ENCODE assay signal across 28 cellular contexts in the genomic region with DNA sequence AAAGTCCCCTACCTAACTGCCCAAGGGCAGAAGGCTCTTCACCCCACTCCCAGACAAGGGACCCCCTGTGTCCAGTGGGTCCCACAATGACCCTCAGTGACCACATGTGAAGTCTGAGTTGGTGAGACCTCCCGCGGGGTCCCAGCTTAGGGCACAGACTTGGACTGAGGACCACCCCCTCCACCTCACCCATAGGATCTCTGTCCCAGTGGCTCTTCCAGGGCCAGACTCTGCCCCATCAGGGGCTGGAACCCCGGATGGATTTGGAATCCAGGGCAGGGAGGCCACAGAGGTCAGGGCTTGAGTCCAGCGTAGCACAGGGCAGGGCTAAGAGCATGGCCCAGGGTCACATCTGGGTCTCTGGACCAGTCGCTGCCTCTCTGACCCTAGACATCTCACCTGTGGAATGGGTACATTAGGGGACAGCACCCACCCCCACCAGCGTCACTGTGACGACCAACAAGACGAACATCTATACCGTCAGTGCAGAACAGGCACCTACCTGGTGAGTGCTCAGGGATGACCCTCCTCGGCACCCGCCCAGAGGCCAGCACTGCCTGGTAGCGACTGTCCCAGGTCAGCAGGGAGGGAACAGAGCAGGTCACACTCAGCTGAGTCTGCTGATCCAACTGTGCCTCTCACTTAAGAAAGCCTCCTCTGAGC. TPM values are rescaled to one million over a fixed set of nuclear protein-coding genes. Genes with fewer than 3 reads are reported as not detected.
A peak's percentile ranks its signal among the peaks of the same experiment; 100 is the strongest.
DNase-seq lines count a peak whose midpoint lies in the region; ATAC-seq and TF ChIP-seq lines count a peak whose summit lies in the region.
"Had no signal": no experiment of that assay in that cellular context is flagged by ENCODE, and none has a peak within 500 bp of the region (broad histone marks: within the 10 kb centered on the region; RNA-seq: fewer than 3 reads in every experiment).

No MANE protein-coding gene starts in this region.

- peak; percentile 1 for DNase-seq in D341Med (ENCODE audit: low spot score)
- DNase-seq in H7 = peak; percentile 16
- peak; percentile 11 to 61 for DNase-seq in left lung
- DNase-seq in spleen = peak; percentile 71
- DNase-seq in medulla oblongata (ENCODE audit: extremely low spot score) = no peak
- DNase-seq in H9 = no peak
- DNase-seq: activated CD4-positive, alpha-beta T cell treated with anti-CD3 and anti-CD28 coated beads for 48 hours; activated CD8-positive, alpha-beta memory T cell treated with anti-CD3 and anti-CD28 coated beads for 24 hours; activated T-cell treated with anti-CD3 and anti-CD28 coated beads, Interleukin-2, amount 50 U/mL, for 24 hours; DMS79 treated with DMSO at 0.1 percent for 48 hours; effector CD8-positive, alpha-beta T cell; glutamatergic neuron; MM.1S; NCI-H2081 treated with DMSO at 0.1 percent for 48 hours; NCI-H446; NCI-H82 had no signal

- H3K27me3 ChIP-seq in H7 (ENCODE audit: control insufficient read depth, insufficient read depth, low read length) (no peaks in the 10 kb centered on the region), left lung (no peaks in the 10 kb centered on the region), spleen (replicated peaks in 1 of 7) (peaks cover 0 to 8% (median 0%) of the 10 kb centered on the region in 7 donors), H9 (ENCODE audit: insufficient read depth, low read length) (no peaks in the 10 kb centered on the region)
- H3K27me3 ChIP-seq: upper lobe of left lung had no signal

- no peak overlapping the region for H2BK120ac ChIP-seq in H9 (ENCODE audit: low read depth, low read length, poor library complexity, severe bottlenecking)

- no peak overlapping the region for H3K4ac ChIP-seq in H9 (ENCODE audit: low read depth, low read length)

- H3K9me3 Mint-ChIP-seq in H9 = peaks cover 0 to 2% of the 10 kb centered on the region in 2 experiments; a peak in 1 of 5 replicates
- H3K9me3 Mint-ChIP-seq: activated T-cell treated with anti-CD3 and anti-CD28 coated beads, Interleukin-2, amount 50 U/mL, for 24 hours; neural crest cell had no signal

- no peak overlapping the region for H2AK5ac ChIP-seq in H9 (ENCODE audit: insufficient read length, low read length)

- no peak for TF ChIP-seq POLR2A in spleen (IDR thresholded peaks at IDR 0.05)

- no peak overlapping the region for H3T11ph ChIP-seq in H9 (ENCODE audit: low read length)

- H4K5ac ChIP-seq in H9 (ENCODE audit: insufficient read length, low read depth, low read length) = no peak overlapping the region

- TF ChIP-seq CTCF in left lung (IDR thresholded peaks at IDR 0.05) (no peak), spleen (IDR thresholded peaks at IDR 0.05 in 8 of 11, conservative IDR thresholded peaks at IDR 0.05 in 3 of 11) (no peak), H9 (conservative IDR thresholded peaks at IDR 0.05) (no peak)

- intact Hi-C loops in left lung (cut with DNase I) = no loop called here
- intact Hi-C loops in spleen (cut with DNase I; ENCODE audit: low total_unique reads) = no loop called here

- no peak overlapping the region for H3K27ac Mint-ChIP-seq in H9
- H3K27ac Mint-ChIP-seq: activated T-cell treated with anti-CD3 and anti-CD28 coated beads, Interleukin-2, amount 50 U/mL, for 24 hours had no signal

- no peaks in the 10 kb centered on the region for H3K79me2 ChIP-seq in H9 (ENCODE audit: insufficient read depth, low read length)

- no peaks in the 10 kb centered on the region for H4K20me1 ChIP-seq in H9 (ENCODE audit: control insufficient read depth, insufficient read depth, insufficient read length)

- WGBS in spleen, 5 donors = 85 to 95% (median 91%) methylated on average over 3 to 12 of the region's 12 CpGs
- WGBS in H9 (ENCODE audit: extremely low coverage, insufficient read length, low lambda C conversion rate) = no CpG with 5 or more reads among the region's 12 CpGs

- no peaks in the 10 kb centered on the region for H3K36me3 Mint-ChIP-seq in H9 (ENCODE audit: insufficient read depth in 1 of 3, low read depth in 3 of 3)

- H3K9me3 ChIP-seq in left lung = no peaks in the 10 kb centered on the region
- no peaks in the 10 kb centered on the region for H3K9me3 ChIP-seq in spleen
- H3K9me3 ChIP-seq in H9 (ENCODE audit: control insufficient read depth, low read depth, low read length) = no peaks in the 10 kb centered on the region
- H3K9me3 ChIP-seq: prostate gland, upper lobe of left lung had no signal

- H3K36me3 ChIP-seq in H7 (replicated peaks; ENCODE audit: control insufficient read depth, insufficient read depth, low read length) (no peaks in the 10 kb centered on the region), left lung (no peaks in the 10 kb centered on the region), spleen (peaks cover 0 to 11% (median 0%) of the 10 kb centered on the region in 6 donors)
- H3K36me3 ChIP-seq: prostate gland, upper lobe of left lung had no signal

- H2BK20ac ChIP-seq in H9 (ENCODE audit: low read depth, low read length, poor library complexity, severe bottlenecking) = no peak overlapping the region

- H3K27me3 Mint-ChIP-seq in H9 (ENCODE audit: low read depth) = peaks cover 1% of the 10 kb centered on the region; the same call in 1 of the 2 replicates
- H3K27me3 Mint-ChIP-seq: activated T-cell treated with anti-CD3 and anti-CD28 coated beads, Interleukin-2, amount 50 U/mL, for 24 hours had no signal

- H4K91ac ChIP-seq in H9 (ENCODE audit: insufficient read length, low read depth, low read length) = no peak overlapping the region

- H3K79me1 ChIP-seq in H9 (ENCODE audit: insufficient read depth, low read depth, low read length, poor library complexity, severe bottlenecking) = no peaks in the 10 kb centered on the region

- H3K4me1 ChIP-seq in left lung = no peaks in the 10 kb centered on the region
- H3K4me1 ChIP-seq in spleen = no peaks in the 10 kb centered on the region
- no peaks in the 10 kb centered on the region; the same call in 1 of the 2 replicates for H3K4me1 ChIP-seq in H9 (ENCODE audit: insufficient read depth, low read length)
- H3K4me1 ChIP-seq: prostate gland, upper lobe of left lung had no signal

- no peak overlapping the region for H2BK5ac ChIP-seq in H9 (ENCODE audit: insufficient read length, low read length)

- H2BK15ac ChIP-seq in H9 (ENCODE audit: low read depth, low read length) = no peak overlapping the region

- no peak overlapping the region for H2BK12ac ChIP-seq in H9 (ENCODE audit: insufficient read length, low read depth, low read length)

- no peaks in the 10 kb centered on the region for H3K23me2 ChIP-seq in H9 (ENCODE audit: insufficient read length, low read depth, low read length, poor library complexity, severe bottlenecking)

- H3K4me1 Mint-ChIP-seq in H9 = peaks cover 16 to 22% of the 10 kb centered on the region in 2 experiments
- H3K4me1 Mint-ChIP-seq: neural crest cell had no signal

- H3K4me3 ChIP-seq in H7 (ENCODE audit: insufficient read depth, low read depth, low read length) (no peak overlapping the region), left lung (no peak overlapping the region), spleen (no peak overlapping the region)
- H3K4me3 ChIP-seq: prostate gland, upper lobe of left lung had no signal

- H3K9ac ChIP-seq in H9 (ENCODE audit: extremely low read depth, insufficient read length, low read length) = no peak overlapping the region
- H3K9ac ChIP-seq: KMS-11 had no signal

- H4K8ac ChIP-seq in H9 (replicated peaks; ENCODE audit: insufficient read length, low read depth, low read length) = no peak overlapping the region

- H3K18ac ChIP-seq in H9 (ENCODE audit: insufficient read length, low read depth, low read length) = no peak overlapping the region

- H3K27ac ChIP-seq in left lung = no peak overlapping the region
- H3K27ac ChIP-seq in spleen = no peak overlapping the region
- H3K27ac ChIP-seq in H9 (ENCODE audit: insufficient read length, low read depth, low read length) = no peak overlapping the region
- H3K27ac ChIP-seq: C4-2B, KMS-11, prostate gland, upper lobe of left lung had no signal

- H3K14ac ChIP-seq in H9 (ENCODE audit: insufficient read depth, low read length) = no peak overlapping the region; the same call in 1 of the 2 replicates

- no peak overlapping the region for H3K4me3 Mint-ChIP-seq in H9
- H3K4me3 Mint-ChIP-seq: activated T-cell treated with anti-CD3 and anti-CD28 coated beads, Interleukin-2, amount 50 U/mL, for 24 hours; neural crest cell had no signal

- H3K23ac ChIP-seq in H9 (ENCODE audit: insufficient read length, low read depth, low read length) = no peak overlapping the region

- ATAC-seq in left lung (no peak), HG02973 (IDR thresholded peaks at IDR 0.05; ENCODE audit: unreplicated experiment) (no peak)

- H2AFZ ChIP-seq in H9 (ENCODE audit: low read length) = no peak overlapping the region

- no peak overlapping the region for H3K4me2 ChIP-seq in H9 (ENCODE audit: insufficient read depth, insufficient read length, low read length)
- H3K4me2 ChIP-seq: KMS-11 had no signal

- H3K56ac ChIP-seq in H9 (ENCODE audit: insufficient read length, low read depth, low read length) = no peak overlapping the region

RNA-seq across cellular contexts. Expression of gene TNFRSF13B, which starts 37.7 kb away (rescaled TPM):
- total RNA-seq in H7 (2014; rRNA removed; shearing (Covaris generic)) = 0.21 TPM in 1 of 2 replicates, not detected in the other
- total RNA-seq in left lung (under 1 TPM; 0.61 to 0.79 TPM), spleen (10 to 100 TPM; 25.1 to 52.1 (median 40.4) TPM), H9 (2021) (0.11 and 0.28 TPM in 2 replicates)
- 100 to 1,000 TPM in 2 of 3 donors, 10 to 100 TPM in 1; 65.9 to 142 (median 119) TPM for polyA plus RNA-seq in spleen
- total RNA-seq: epithelial cell of proximal tubule; HT1080; lung microvascular endothelial cell; neural crest cell; prostate gland; skeletal muscle tissue; T-helper 1 cell treated with Interleukin-12 subunit alpha and Interleukin-12 subunit beta and Interleukin-4 antibody, amounts not matched to agents 30 ng/mL and 1 ng/mL, for 36 hours had no signal
- polyA plus RNA-seq: keratinocyte had no signal

Comparison
In these comparisons a context has a peak if more than half of its experiments do, and no peak if none do; other contexts are left out.
1. DNase-seq: peak in D341Med (single experiment), H7 (single experiment), left lung (2 of 2) and spleen (single experiment); none in medulla oblongata (single experiment) and H9 (single experiment).
2. RNA of gene TNFRSF13B, which starts 37.7 kb away (total RNA-seq): 25.1 to 52.1 TPM in spleen; 0.61 to 0.79 TPM in left lung, 0.11 to 0.28 TPM in H9 and 0.21 TPM in H7; every median in the first group is over 10 times any median in the second.